Comparison of ENCODE assay signal across 13 cellular contexts in the genomic region with DNA sequence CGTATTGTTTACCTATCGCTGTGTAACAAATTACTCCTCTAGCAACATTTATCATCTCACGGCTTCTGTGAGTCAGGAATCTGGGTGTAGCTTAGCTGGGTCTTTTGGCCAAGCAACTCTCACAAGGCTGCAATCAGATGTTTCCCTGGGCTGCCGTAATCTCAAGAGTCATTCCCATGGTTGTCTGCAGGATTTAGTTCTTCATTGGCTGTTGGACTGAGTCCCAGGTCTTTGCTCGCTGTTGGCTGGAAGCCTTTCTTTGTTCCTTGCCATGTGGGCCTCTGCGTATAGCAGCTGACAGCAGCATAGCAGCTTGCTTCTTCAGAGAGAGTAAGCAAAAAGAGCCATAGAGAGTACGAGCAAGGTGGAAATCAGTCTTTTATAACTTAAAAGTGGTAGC. TPM values are rescaled to one million over a fixed set of nuclear protein-coding genes. Genes with fewer than 3 reads are reported as not detected.
DNase-seq lines count a peak whose midpoint lies in the region; ATAC-seq, FAIRE-seq and TF ChIP-seq lines count a peak whose summit lies in the region.
"Had no signal": no experiment of that assay in that cellular context is flagged by ENCODE, and none has a peak within 500 bp of the region (broad histone marks: within the 10 kb centered on the region; RNA-seq: fewer than 3 reads in every experiment).

No MANE protein-coding gene starts in this region.

- FAIRE-seq in D721Med (lab: Jason Lieb, UNC): no peak
- FAIRE-seq: HepG2, islet of Langerhans had no signal

- peak overlapping the region; percentile 5 for H3K27ac ChIP-seq in angular gyrus (ENCODE audit: low read depth, low read length)
- H3K27ac ChIP-seq: SJSA1 had no signal

- intact Hi-C loops in Right ventricle myocardium inferior (cut with DNase I): no loop called here

- ATAC-seq in Right ventricle myocardium inferior (peak; percentile 96), HG02571 (IDR thresholded peaks at IDR 0.05; ENCODE audit: unreplicated experiment) (no peak)
- ATAC-seq: HepG2 had no signal

- TF ChIP-seq CTCF in D721Med (IDR thresholded peaks at IDR 0.05; ENCODE audit: insufficient read depth, missing control alignments): no peak

- peak; percentile 1 for DNase-seq in Daoy (ENCODE audit: low read depth)
- DNase-seq in Right ventricle myocardium inferior (ENCODE audit: missing footprints): peak; percentile 76
- peak; percentile 93 for DNase-seq in pulmonary artery endothelial cell (ENCODE audit: low read depth, low spot score)
- DNase-seq in glomerular visceral epithelial cell (ENCODE audit: extremely low spot score): no peak
- DNase-seq in HuH-7.5 (ENCODE audit: low spot score): no peak
- DNase-seq in D721Med (ENCODE audit: insufficient read length, low spot score): no peak
- DNase-seq: activated effector memory CD4-positive, alpha-beta T cell treated with Interleukin-2 at 50 U/mL for 16 hours; DND-41 had no signal

RNA-seq across cellular contexts. Expression of gene POLR2B, which starts 16.8 kb away (rescaled TPM):
- total RNA-seq in Daoy (2014; rRNA removed; shearing (Covaris generic)): 101 and 103 TPM in 2 replicates
- 69.1 TPM for total RNA-seq in Right ventricle myocardium inferior
- 166 and 177 TPM in 2 replicates for total RNA-seq in pulmonary artery endothelial cell

RNA-seq across cellular contexts. Expression of gene NOA1, which starts 18.1 kb away (rescaled TPM):
- total RNA-seq in Daoy (2014; rRNA removed; shearing (Covaris generic)): 7.0 and 10.6 TPM in 2 replicates
- total RNA-seq in Right ventricle myocardium inferior (11.5 TPM), pulmonary artery endothelial cell (15.5 and 25.2 TPM in 2 replicates)

Comparison
In these comparisons a context has a peak if more than half of its experiments do, and no peak if none do; other contexts are left out.
1. DNase-seq: peak in Daoy (single experiment), Right ventricle myocardium inferior (single experiment) and pulmonary artery endothelial cell (single experiment); none in glomerular visceral epithelial cell (single experiment), HuH-7.5 (single experiment) and D721Med (single experiment).